ENCODE assay signal across 1 cellular context in genomic region chr18:9017170-9017899, GRCh38.
TF ChIP-seq lines count a peak whose summit lies in the region.

No MANE protein-coding gene starts in this region.

TF ChIP-seq in WTC11, 78 proteins besides CTCF, POLR2A, EP300 and RAD21 (continued from another document):
- no peak for TF ChIP-seq USF2 (CRISPR knock-in tag; IDR thresholded peaks at IDR 0.05)
- no peak for TF ChIP-seq ZNF317 (CRISPR knock-in tag; IDR thresholded peaks at IDR 0.05; ENCODE audit: borderline replicate concordance, low read depth)
- no peak for TF ChIP-seq IRF2 (CRISPR knock-in tag; IDR thresholded peaks at IDR 0.05; ENCODE audit: borderline replicate concordance, low read depth)
- no peak for TF ChIP-seq HMGA2 (CRISPR knock-in tag; IDR thresholded peaks at IDR 0.05)
- no peak for TF ChIP-seq KAT7 (CRISPR knock-in tag; IDR thresholded peaks at IDR 0.05; ENCODE audit: borderline replicate concordance)
